8 cellular contexts compared by ENCODE assay signal in genomic region chr6:12233693-12234551, GRCh38. TPM values are rescaled to one million over a fixed set of nuclear protein-coding genes. Genes with fewer than 3 reads are reported as not detected.
A peak's percentile ranks its signal among the peaks of the same experiment; 100 is the strongest.
DNase-seq lines count a peak whose midpoint lies in the region; ATAC-seq and TF ChIP-seq lines count a peak whose summit lies in the region.

No MANE protein-coding gene starts in this region.

- no peak overlapping the region for H3K4me3 ChIP-seq in fibroblast of lung (replicated peaks in 1 of 4; ENCODE audit: control extremely low read depth in 1 of 4, insufficient read depth in 1 of 4, low read depth in 3 of 4, low read length in 4 of 4)
- no peak overlapping the region for H3K4me3 ChIP-seq in neural cell (ENCODE audit: low read length)

- TF ChIP-seq RAD21 in neural cell (conservative IDR thresholded peaks at IDR 0.05), result peak; percentile 96

- no peaks in the 10 kb centered on the region for H3K9me2 ChIP-seq in neural cell (ENCODE audit: insufficient read depth, low read length)

- no peak overlapping the region for H3K9ac ChIP-seq in fibroblast of lung (ENCODE audit: insufficient read depth, low read length)
- H3K9ac ChIP-seq in neural cell (ENCODE audit: low read length), result no peak overlapping the region

- peak overlapping the region; percentile 40 for H3K4me2 ChIP-seq in fibroblast of lung (ENCODE audit: extremely low read depth, insufficient read depth, low read length)
- no peak overlapping the region for H3K4me2 ChIP-seq in neural cell (ENCODE audit: low read length)

- no peaks in the 10 kb centered on the region for H3F3A ChIP-seq in neural cell (ENCODE audit: insufficient read depth, low read length, poor library complexity, severe bottlenecking)

- peak; percentile 40 for ATAC-seq in HG03108 (IDR thresholded peaks at IDR 0.05; ENCODE audit: unreplicated experiment)
- ATAC-seq in HG03469 (IDR thresholded peaks at IDR 0.05; ENCODE audit: unreplicated experiment), result no peak

- H3K27ac ChIP-seq in fibroblast of lung (ENCODE audit: insufficient read depth, low read length) (no peak overlapping the region), neural cell (ENCODE audit: low read length) (no peak overlapping the region)

- TF ChIP-seq EP300 in neural cell (conservative IDR thresholded peaks at IDR 0.05; ENCODE audit: poor library complexity, severe bottlenecking), result no peak

- H3K4me1 ChIP-seq in fibroblast of lung (ENCODE audit: control insufficient read depth, extremely low read depth, insufficient read depth, low read length), result peaks cover 6% of the 10 kb centered on the region

- H2AFZ ChIP-seq in fibroblast of lung (ENCODE audit: low read length) (peak overlapping the region; percentile 34), neural cell (ENCODE audit: low read depth, low read length) (no peak overlapping the region)

- TF ChIP-seq CTCF in fibroblast of lung (conservative IDR thresholded peaks at IDR 0.05 in 1 of 2, IDR thresholded peaks at IDR 0.05 in 1 of 2; ENCODE audit: low read depth in 1 of 2, low read length in 2 of 2) (peak; percentile 89 to 91), neural cell (IDR thresholded peaks at IDR 0.05; ENCODE audit: poor library complexity, severe bottlenecking) (peak; percentile 98)

- H3K9me3 ChIP-seq in fibroblast of lung (ENCODE audit: control insufficient read depth, insufficient read depth, low read depth, low read length) (no peaks in the 10 kb centered on the region), neural cell (ENCODE audit: low read length) (no peaks in the 10 kb centered on the region)

- H4K20me1 ChIP-seq in fibroblast of lung (ENCODE audit: control insufficient read depth, extremely low read depth, insufficient read depth, low read length) (no peaks in the 10 kb centered on the region), neural cell (ENCODE audit: insufficient read depth) (no peaks in the 10 kb centered on the region)

- H3K36me3 ChIP-seq in fibroblast of lung (ENCODE audit: control insufficient read depth, insufficient read depth, low read length) (no peaks in the 10 kb centered on the region), neural cell (ENCODE audit: insufficient read depth, low read length) (no peaks in the 10 kb centered on the region)

- DNase-seq in GDM1 (lab: John Stamatoyannopoulos, UW) (peak; percentile 27), NCI-H82 (lab: John Stamatoyannopoulos, UW) (peak; percentile 71), activated T-cell treated with anti-CD3 and anti-CD28 coated beads for 24 hours (ENCODE audit: low read depth) (peak; percentile 28), fibroblast of lung (ENCODE audit: low read depth in 2 of 2) (peak; percentile 86 to 90), mesenteric fat pad (ENCODE audit: low spot score) (no peak)

- H3K27me3 ChIP-seq in fibroblast of lung (ENCODE audit: control insufficient read depth, insufficient read depth, low read length), result no peaks in the 10 kb centered on the region
- H3K27me3 ChIP-seq in neural cell (ENCODE audit: insufficient read depth, low read depth, low read length), result no peaks in the 10 kb centered on the region

- H3K79me2 ChIP-seq in fibroblast of lung (ENCODE audit: control insufficient read depth, insufficient read depth, low read length) (no peaks in the 10 kb centered on the region), neural cell (replicated peaks; ENCODE audit: insufficient read depth, low read length) (no peaks in the 10 kb centered on the region)

TF ChIP-seq in neural cell, 6 proteins besides CTCF, POLR2A, EP300 and RAD21:
- TF ChIP-seq MXI1 (conservative IDR thresholded peaks at IDR 0.05; ENCODE audit: poor library complexity, severe bottlenecking) (no peak), SMC3 (conservative IDR thresholded peaks at IDR 0.05; ENCODE audit: poor library complexity) (peak; percentile 99), POLR2AphosphoS5 (IDR thresholded peaks at IDR 0.05) (no peak)

RNA-seq across cellular contexts. Expression of gene EDN1, which starts 56.2 kb away (rescaled TPM):
- 0.17 and 0.26 TPM in 2 replicates for total RNA-seq in fibroblast of lung
- 2.7 and 10.1 TPM in 2 replicates for polyA plus RNA-seq in fibroblast of lung
- 1.4 and 5.4 TPM in 2 replicates for polyA plus RNA-seq in fibroblast of lung (2012)
- polyA minus RNA-seq in fibroblast of lung (ENCODE audit: low replicate concordance), result 1.4 and 2.4 TPM in 2 replicates
- 2.2 and 2.7 TPM in 2 replicates for polyA plus RNA-seq in neural cell
- 0.69 TPM in 1 of 2 replicates, not detected in the other for polyA minus RNA-seq in neural cell
- 7.5 TPM for total RNA-seq in mesenteric fat pad
